Comparison of ENCODE assay signal across 16 cellular contexts in the genomic region with DNA sequence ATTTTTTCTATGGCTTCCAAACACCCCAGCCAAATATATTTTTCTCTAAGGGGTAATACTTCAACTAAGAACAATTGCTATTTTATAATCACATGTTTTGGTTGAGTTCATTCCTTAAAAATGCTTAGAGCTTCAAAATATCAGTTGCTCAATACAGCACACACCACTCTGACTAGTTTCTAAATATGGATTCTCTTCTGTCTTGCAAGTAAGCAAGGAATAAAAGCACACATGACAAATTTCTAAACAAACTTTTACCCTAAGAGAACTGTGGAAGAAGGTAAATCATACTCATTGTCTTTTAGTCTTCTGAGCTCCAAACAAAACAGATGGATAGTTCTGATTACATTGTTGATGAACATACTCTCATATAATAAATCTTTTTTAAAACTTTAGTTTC. TPM values are rescaled to one million over a fixed set of nuclear protein-coding genes. Genes with fewer than 3 reads are reported as not detected.
A peak's percentile ranks its signal among the peaks of the same experiment; 100 is the strongest.
DNase-seq lines count a peak whose midpoint lies in the region; ATAC-seq lines count a peak whose summit lies in the region.
"Had no signal": no experiment of that assay in that cellular context is flagged by ENCODE, and none has a peak within 500 bp of the region (broad histone marks: within the 10 kb centered on the region; RNA-seq: fewer than 3 reads in every experiment).

No MANE protein-coding gene starts in this region.

- no peak overlapping the region for H3K14ac ChIP-seq in mesenchymal stem cell (ENCODE audit: low read length in 2 of 2)

- H2AK5ac ChIP-seq in mesenchymal stem cell (ENCODE audit: low read length, severe bottlenecking): no peak overlapping the region

- H2BK15ac ChIP-seq in mesenchymal stem cell (ENCODE audit: low read depth, poor library complexity, severe bottlenecking): no peak overlapping the region

- H3K4ac ChIP-seq in mesenchymal stem cell (ENCODE audit: low read depth in 1 of 2, low read length in 2 of 2): no peak overlapping the region

- H3K9me3 ChIP-seq in mesenchymal stem cell (ENCODE audit: control insufficient read depth, low read length): no peaks in the 10 kb centered on the region
- H3K9me3 ChIP-seq: ascending aorta, MG63, mucosa of descending colon, right lobe of liver, thoracic aorta had no signal

- H3K4me2 ChIP-seq in mesenchymal stem cell (ENCODE audit: low read length, poor library complexity, severe bottlenecking): no peak overlapping the region

- H3K4me3 Mint-ChIP-seq in activated naive CD4-positive, alpha-beta T cell treated with anti-CD3 and anti-CD28 coated beads, Interleukin-2, amount 50 U/mL, for 24 hours: no peak overlapping the region
- no peak overlapping the region for H3K4me3 Mint-ChIP-seq in activated CD4-positive, alpha-beta T cell treated with anti-CD3 and anti-CD28 coated beads, Interleukin-2, amount 10 ng/mL, durations not matched to agents 24 days and 14 days

- peaks cover 8% of the 10 kb centered on the region for H3K4me1 Mint-ChIP-seq in activated naive CD4-positive, alpha-beta T cell treated with anti-CD3 and anti-CD28 coated beads, Interleukin-2, amount 50 U/mL, for 24 hours
- H3K4me1 Mint-ChIP-seq in activated CD4-positive, alpha-beta T cell treated with anti-CD3 and anti-CD28 coated beads, Interleukin-2, amount 10 ng/mL, durations not matched to agents 24 days and 14 days: peaks cover 7% of the 10 kb centered on the region

- peak overlapping the region; percentile 17 for H3K27ac Mint-ChIP-seq in activated naive CD4-positive, alpha-beta T cell treated with anti-CD3 and anti-CD28 coated beads, Interleukin-2, amount 50 U/mL, for 24 hours
- no peak overlapping the region for H3K27ac Mint-ChIP-seq in activated naive CD4-positive, alpha-beta T cell treated with anti-CD3 and anti-CD28 coated beads, Interleukin-2, amount 50 U/mL, for 72 hours
- no peak overlapping the region for H3K27ac Mint-ChIP-seq in activated CD4-positive, alpha-beta T cell treated with anti-CD3 and anti-CD28 coated beads, Interleukin-2, amount 10 ng/mL, durations not matched to agents 24 days and 14 days

- H3K27ac ChIP-seq in mesenchymal stem cell (ENCODE audit: low read length, poor library complexity, severe bottlenecking): no peak overlapping the region
- H3K27ac ChIP-seq: right lobe of liver, thoracic aorta had no signal

- no peak overlapping the region for H4K91ac ChIP-seq in mesenchymal stem cell (ENCODE audit: low read length)

- no peak overlapping the region for H4K8ac ChIP-seq in mesenchymal stem cell (ENCODE audit: low read length)

- no peak overlapping the region for H3K4me3 ChIP-seq in mesenchymal stem cell (ENCODE audit: insufficient read depth in 1 of 2, low read depth in 1 of 2, low read length in 2 of 2)
- H3K4me3 ChIP-seq: ascending aorta, GM12878, MG63, mucosa of descending colon, right lobe of liver, thoracic aorta had no signal

- H3K27me3 ChIP-seq in mesenchymal stem cell (ENCODE audit: control insufficient read depth in 1 of 2, insufficient read depth in 1 of 2, low read length in 2 of 2): no peaks in the 10 kb centered on the region
- H3K27me3 ChIP-seq: ascending aorta, MG63, right lobe of liver had no signal

- DNase-seq in activated naive CD4-positive, alpha-beta T cell treated with anti-CD3 and anti-CD28 coated beads, Interleukin-2, amount 50 U/mL, for 72 hours (ENCODE audit: low spot score in 2 of 2): no peak
- DNase-seq in epidermal melanocyte (ENCODE audit: insufficient read length, low spot score) (peak; percentile 30), mesenchymal stem cell (peak; percentile 52), DMS79 treated with DMSO at 0.1 percent for 48 hours (lab: John Stamatoyannopoulos, UW) (no peak)
- DNase-seq in activated CD4-positive, alpha-beta T cell treated with anti-CD3 and anti-CD28 coated beads, Interleukin-2, amount 10 ng/mL, durations not matched to agents 24 days and 14 days: no peak
- DNase-seq in stimulated activated CD4-positive, alpha-beta T cell treated with anti-CD3 and anti-CD28 coated beads, Interleukin-2, amount 100 ng/mL, for 48 hours: no peak
- DNase-seq: erythroblast, MG63, mucosa of descending colon, right lobe of liver had no signal

- H3K23ac ChIP-seq in mesenchymal stem cell (ENCODE audit: low read length in 2 of 2): no peak overlapping the region

- no peak overlapping the region for H2BK120ac ChIP-seq in mesenchymal stem cell (ENCODE audit: low read depth, low read length)

- intact Hi-C loops in activated CD4-positive, alpha-beta T cell treated with anti-CD3 and anti-CD28 coated beads, Interleukin-2, amount 10 ng/mL, durations not matched to agents 24 days and 14 days (cut with micrococcal nuclease): no loop called here

- H3K79me1 ChIP-seq in mesenchymal stem cell (replicated peaks; ENCODE audit: low read length, poor library complexity, severe bottlenecking): peaks cover 11% of the 10 kb centered on the region

- H2AFZ ChIP-seq in mesenchymal stem cell (ENCODE audit: low read depth, low read length): no peak overlapping the region

- peaks cover 26% of the 10 kb centered on the region for H3K36me3 Mint-ChIP-seq in activated naive CD4-positive, alpha-beta T cell treated with anti-CD3 and anti-CD28 coated beads, Interleukin-2, amount 50 U/mL, for 24 hours
- peaks cover 3 to 6% of the 10 kb centered on the region in 2 donors for H3K36me3 Mint-ChIP-seq in activated naive CD4-positive, alpha-beta T cell treated with anti-CD3 and anti-CD28 coated beads, Interleukin-2, amount 50 U/mL, for 72 hours
- peaks cover 53% of the 10 kb centered on the region for H3K36me3 Mint-ChIP-seq in activated CD4-positive, alpha-beta T cell treated with anti-CD3 and anti-CD28 coated beads, Interleukin-2, amount 10 ng/mL, durations not matched to agents 24 days and 14 days (ENCODE audit: low read depth)

- no peak overlapping the region for H2BK5ac ChIP-seq in mesenchymal stem cell (ENCODE audit: low read depth, low read length, poor library complexity, severe bottlenecking)

- no peaks in the 10 kb centered on the region for H3K27me3 Mint-ChIP-seq in activated naive CD4-positive, alpha-beta T cell treated with anti-CD3 and anti-CD28 coated beads, Interleukin-2, amount 50 U/mL, for 24 hours
- H3K27me3 Mint-ChIP-seq in activated CD4-positive, alpha-beta T cell treated with anti-CD3 and anti-CD28 coated beads, Interleukin-2, amount 10 ng/mL, durations not matched to agents 24 days and 14 days: no peaks in the 10 kb centered on the region

- no peak for ATAC-seq in activated naive CD4-positive, alpha-beta T cell treated with anti-CD3 and anti-CD28 coated beads, Interleukin-2, amount 50 U/mL, for 72 hours
- no peak for ATAC-seq in HG03342 (IDR thresholded peaks at IDR 0.05; ENCODE audit: unreplicated experiment)
- ATAC-seq: activated CD4-positive, CD25-positive, alpha-beta regulatory T cell treated with anti-CD3 and anti-CD28 coated beads, Interleukin-2, amount 50 U/mL, for 24 hours; GM12878; mucosa of descending colon had no signal

- H3K18ac ChIP-seq in mesenchymal stem cell (ENCODE audit: low read depth in 1 of 2, low read length in 2 of 2): no peak overlapping the region

- peak overlapping the region; percentile 82 for H3K9ac ChIP-seq in mesenchymal stem cell (ENCODE audit: low read length)

- H3K4me1 ChIP-seq in mesenchymal stem cell (ENCODE audit: control insufficient read depth, insufficient read depth, low read depth, low read length): no peaks in the 10 kb centered on the region
- H3K4me1 ChIP-seq: right lobe of liver had no signal

- no peak overlapping the region for H2BK12ac ChIP-seq in mesenchymal stem cell (ENCODE audit: low read length in 2 of 2)

- no peaks in the 10 kb centered on the region for H3K9me3 Mint-ChIP-seq in activated naive CD4-positive, alpha-beta T cell treated with anti-CD3 and anti-CD28 coated beads, Interleukin-2, amount 50 U/mL, for 24 hours
- H3K9me3 Mint-ChIP-seq in activated naive CD4-positive, alpha-beta T cell treated with anti-CD3 and anti-CD28 coated beads, Interleukin-2, amount 50 U/mL, for 72 hours: peaks cover 0 to 1% of the 10 kb centered on the region in 2 donors
- peaks cover 4% of the 10 kb centered on the region for H3K9me3 Mint-ChIP-seq in activated CD4-positive, alpha-beta T cell treated with anti-CD3 and anti-CD28 coated beads, Interleukin-2, amount 10 ng/mL, durations not matched to agents 24 days and 14 days

- H3K36me3 ChIP-seq in mesenchymal stem cell (ENCODE audit: control insufficient read depth in 1 of 2, insufficient read depth in 2 of 2, low read depth in 1 of 2, low read length in 2 of 2): peaks cover 0 to 85% of the 10 kb centered on the region in 2 experiments
- H3K36me3 ChIP-seq: ascending aorta, MG63, thoracic aorta had no signal

RNA-seq across cellular contexts. Expression of gene ANTXR2, which starts 27.2 kb away (rescaled TPM):
- 1 to 10 TPM; 2.2 to 4.5 TPM for total RNA-seq in activated naive CD4-positive, alpha-beta T cell treated with anti-CD3 and anti-CD28 coated beads, Interleukin-2, amount 50 U/mL, for 72 hours
- polyA plus RNA-seq in mesenchymal stem cell (2013, experiment 1 of 2): 80.9 TPM
- 84.2 TPM for polyA plus RNA-seq in mesenchymal stem cell (2013, experiment 2 of 2)
- 8.2 and 10.6 TPM in 2 replicates for total RNA-seq in activated CD4-positive, alpha-beta T cell treated with anti-CD3 and anti-CD28 coated beads, Interleukin-2, amount 10 ng/mL, durations not matched to agents 24 days and 14 days

Comparison
In these comparisons a context has a peak if more than half of its experiments do, and no peak if none do; other contexts are left out.
1. DNase-seq: peak in epidermal melanocyte (single experiment) and mesenchymal stem cell (single experiment); none in activated naive CD4-positive, alpha-beta T cell treated with anti-CD3 and anti-CD28 coated beads, Interleukin-2, amount 50 U/mL, for 72 hours (0 of 2), DMS79 treated with DMSO at 0.1 percent for 48 hours (single experiment), activated CD4-positive, alpha-beta T cell treated with anti-CD3 and anti-CD28 coated beads, Interleukin-2, amount 10 ng/mL, durations not matched to agents 24 days and 14 days (single experiment) and stimulated activated CD4-positive, alpha-beta T cell treated with anti-CD3 and anti-CD28 coated beads, Interleukin-2, amount 100 ng/mL, for 48 hours (0 of 2).